10 cellular contexts compared by ENCODE assay signal in the genomic region with DNA sequence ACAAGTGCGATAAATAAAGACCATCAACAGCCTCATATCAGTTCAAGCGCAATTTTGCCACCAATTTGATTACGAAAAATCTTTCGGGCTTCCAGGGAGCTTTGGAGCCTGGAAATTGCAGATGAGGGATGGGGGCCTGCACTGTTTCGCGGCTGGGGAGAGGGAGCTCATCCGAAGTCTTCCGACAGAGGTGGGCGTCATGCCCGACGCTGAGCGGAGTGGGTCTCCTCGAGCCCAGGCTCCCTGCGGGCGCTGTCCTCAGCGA.
DNase-seq lines count a peak whose midpoint lies in the region; ATAC-seq and TF ChIP-seq lines count a peak whose summit lies in the region.
"Had no signal": no experiment of that assay in that cellular context is flagged by ENCODE, and none has a peak within 500 bp of the region (broad histone marks: within the 10 kb centered on the region; RNA-seq: fewer than 3 reads in every experiment).

No MANE protein-coding gene starts in this region.

- peak overlapping the region; percentile 10 for H3K4me3 Mint-ChIP-seq in activated naive CD4-positive, alpha-beta T cell treated with anti-CD3 and anti-CD28 coated beads, Interleukin-2, amount 10 ng/mL, durations not matched to agents 7 days and 5 days
- peak overlapping the region; percentile 42 for H3K4me3 Mint-ChIP-seq in central memory CD8-positive, alpha-beta T cell

- H3K4me3 ChIP-seq in mononuclear cell (ENCODE audit: low read length) (peak overlapping the region; percentile 6), thyroid gland (replicated peaks in 1 of 3) (peak overlapping the region in 1 of 3 donors; percentile 19)

- no peak for DNase-seq in activated naive CD4-positive, alpha-beta T cell treated with anti-CD3 and anti-CD28 coated beads, Interleukin-2, amount 10 ng/mL, durations not matched to agents 7 days and 5 days
- DNase-seq in activated naive CD4-positive, alpha-beta T cell treated with anti-CD3 and anti-CD28 coated beads, Interleukin-2, amount 50 U/mL, for 16 hours = no peak
- DNase-seq in central memory CD8-positive, alpha-beta T cell (ENCODE audit: low spot score in 2 of 2) = no peak
- DNase-seq in thyroid gland (no peak), germinal center (ENCODE audit: low spot score) (no peak), mesenteric fat pad (ENCODE audit: low spot score) (no peak), NCI-H2029 (lab: John Stamatoyannopoulos, UW) (no peak)
- DNase-seq: activated effector memory CD4-positive, alpha-beta T cell treated with Interleukin-2 at 50 U/mL for 16 hours; NCI-H1048 had no signal

- 33 to 40% methylated on average over 4 to 16 of the region's 16 CpGs for WGBS in thyroid gland, 2 donors

- H3K4me1 Mint-ChIP-seq in activated naive CD4-positive, alpha-beta T cell treated with anti-CD3 and anti-CD28 coated beads, Interleukin-2, amount 10 ng/mL, durations not matched to agents 7 days and 5 days = peaks cover 40% of the 10 kb centered on the region
- H3K4me1 Mint-ChIP-seq in central memory CD8-positive, alpha-beta T cell = peaks cover 28% of the 10 kb centered on the region

- H3K27me3 Mint-ChIP-seq in activated naive CD4-positive, alpha-beta T cell treated with anti-CD3 and anti-CD28 coated beads, Interleukin-2, amount 10 ng/mL, durations not matched to agents 7 days and 5 days = peaks cover 43% of the 10 kb centered on the region
- no peaks in the 10 kb centered on the region for H3K27me3 Mint-ChIP-seq in central memory CD8-positive, alpha-beta T cell

- peaks cover 63% of the 10 kb centered on the region for H3K4me1 ChIP-seq in mononuclear cell (ENCODE audit: insufficient read depth, low read length)
- peaks cover 51 to 69% of the 10 kb centered on the region in 2 donors for H3K4me1 ChIP-seq in thyroid gland

- no peak overlapping the region for H3K27ac Mint-ChIP-seq in activated naive CD4-positive, alpha-beta T cell treated with anti-CD3 and anti-CD28 coated beads, Interleukin-2, amount 10 ng/mL, durations not matched to agents 7 days and 5 days
- no peak overlapping the region for H3K27ac Mint-ChIP-seq in central memory CD8-positive, alpha-beta T cell (ENCODE audit: low read depth)

- H3K36me3 Mint-ChIP-seq in activated naive CD4-positive, alpha-beta T cell treated with anti-CD3 and anti-CD28 coated beads, Interleukin-2, amount 10 ng/mL, durations not matched to agents 7 days and 5 days = peaks cover 10% of the 10 kb centered on the region
- H3K36me3 Mint-ChIP-seq in central memory CD8-positive, alpha-beta T cell (ENCODE audit: insufficient read depth) = peaks cover 12% of the 10 kb centered on the region

- ATAC-seq in central memory CD8-positive, alpha-beta T cell (replicated peaks; ENCODE audit: extremely low read depth, poor library complexity, severe bottlenecking) = no peak

- CTCF ChIA-PET in activated naive CD4-positive, alpha-beta T cell treated with anti-CD3 and anti-CD28 coated beads, Interleukin-2, amount 10 ng/mL, durations not matched to agents 7 days and 5 days (lab: Charles Lee) = interaction anchor here (1.3 to 1.8 kb wide), 3 partner anchors 19 to 183 kb away, joined by 5 to 6 read pairs (median 6); no protein-coding TSS in a partner anchor

- intact Hi-C loops in thyroid gland (cut with DNase I) = no loop called here

- TF ChIP-seq CTCF in thyroid gland (IDR thresholded peaks at IDR 0.05) = no peak

- no peak for TF ChIP-seq POLR2A in thyroid gland (IDR thresholded peaks at IDR 0.05)

- H3K9me3 Mint-ChIP-seq in activated naive CD4-positive, alpha-beta T cell treated with anti-CD3 and anti-CD28 coated beads, Interleukin-2, amount 10 ng/mL, durations not matched to agents 7 days and 5 days = no peaks in the 10 kb centered on the region
- no peaks in the 10 kb centered on the region for H3K9me3 Mint-ChIP-seq in central memory CD8-positive, alpha-beta T cell

- no peaks in the 10 kb centered on the region for H3K9me3 ChIP-seq in mononuclear cell (ENCODE audit: low read depth, low read length)
- H3K9me3 ChIP-seq in thyroid gland = no peaks in the 10 kb centered on the region

- peak overlapping the region in 2 of 3 donors; percentile 6 to 52 for H3K27ac ChIP-seq in thyroid gland

- no peaks in the 10 kb centered on the region for H3K36me3 ChIP-seq in thyroid gland

- H3K27me3 ChIP-seq in mononuclear cell (ENCODE audit: insufficient read depth, low read length) (peaks cover 6% of the 10 kb centered on the region), thyroid gland (no peaks in the 10 kb centered on the region)
